ENCODE assay signal across 16 cellular contexts in genomic region chr11:34380696-34381095, GRCh38. TPM values are rescaled to one million over a fixed set of nuclear protein-coding genes. Genes with fewer than 3 reads are reported as not detected.
A peak's percentile ranks its signal among the peaks of the same experiment; 100 is the strongest.
DNase-seq lines count a peak whose midpoint lies in the region; ATAC-seq and TF ChIP-seq lines count a peak whose summit lies in the region.
"Had no signal": no experiment of that assay in that cellular context is flagged by ENCODE, and none has a peak within 500 bp of the region (broad histone marks: within the 10 kb centered on the region; RNA-seq: fewer than 3 reads in every experiment).

No MANE protein-coding gene starts in this region.

- no peak overlapping the region for H3K4me2 ChIP-seq in mesenchymal stem cell (ENCODE audit: low read length, poor library complexity, severe bottlenecking)
- H3K4me2 ChIP-seq in hepatocyte: no peak overlapping the region
- H3K4me2 ChIP-seq: neural progenitor cell had no signal

- H2AFZ ChIP-seq in mesenchymal stem cell (ENCODE audit: low read depth, low read length) (no peak overlapping the region), hepatocyte (no peak overlapping the region)
- H2AFZ ChIP-seq: neural progenitor cell had no signal

- H3K27ac ChIP-seq in mesenchymal stem cell (ENCODE audit: low read length, poor library complexity, severe bottlenecking): no peak overlapping the region
- H3K27ac ChIP-seq in hepatocyte: no peak overlapping the region
- H3K27ac ChIP-seq: esophagus squamous epithelium, neural progenitor cell had no signal

- H3K4me3 ChIP-seq in astrocyte of the spinal cord (ENCODE audit: low read depth, low read length) (no peak overlapping the region), mesenchymal stem cell (ENCODE audit: insufficient read depth in 1 of 2, low read depth in 1 of 2, low read length in 2 of 2) (no peak overlapping the region), hepatocyte (no peak overlapping the region)
- H3K4me3 ChIP-seq: esophagus squamous epithelium, neural progenitor cell had no signal

- H3K79me1 ChIP-seq in mesenchymal stem cell (replicated peaks; ENCODE audit: low read length, poor library complexity, severe bottlenecking): no peaks in the 10 kb centered on the region

- no peak for ATAC-seq in HG03354 (IDR thresholded peaks at IDR 0.05; ENCODE audit: poor library complexity, severe bottlenecking, unreplicated experiment)
- no peak for ATAC-seq in GM21390 (IDR thresholded peaks at IDR 0.05; ENCODE audit: unreplicated experiment)

- no peak overlapping the region for H4K91ac ChIP-seq in mesenchymal stem cell (ENCODE audit: low read length)

- DNase-seq in ELR (ENCODE audit: low read depth) (peak; percentile 92), LoVo (ENCODE audit: low spot score) (peak; percentile 63), astrocyte of the spinal cord (ENCODE audit: low read depth, low spot score) (peak; percentile 55), mesenchymal stem cell (peak; percentile 13), islet precursor cell (no peak), hepatocyte (ENCODE audit: low spot score) (no peak)
- DNase-seq: activated CD4-positive, alpha-beta T cell treated with anti-CD3 and anti-CD28 coated beads for 1 hour; CD8-positive, alpha-beta memory T cell; cortex of kidney; esophagus squamous epithelium; GDM1; H9; NCI-H1105 treated with DMSO at 0.1 percent for 48 hours had no signal

- H3K79me2 ChIP-seq in hepatocyte: no peaks in the 10 kb centered on the region

- 6% methylated on average over 1 of the region's 2 CpGs for whole genome bisulfite sequencing in mesenchymal stem cell
- WGBS in hepatocyte (ENCODE audit: low lambda C conversion rate, missing lambda C conversion rate): 31% methylated on average over 2 of the region's 2 CpGs

- H3K27me3 ChIP-seq in mesenchymal stem cell (ENCODE audit: control insufficient read depth in 1 of 2, insufficient read depth in 1 of 2, low read length in 2 of 2) (no peaks in the 10 kb centered on the region), hepatocyte (no peaks in the 10 kb centered on the region)
- H3K27me3 ChIP-seq: neural progenitor cell had no signal

- H2AK5ac ChIP-seq in mesenchymal stem cell (ENCODE audit: low read length, severe bottlenecking): no peak overlapping the region

- no peak overlapping the region for H2BK12ac ChIP-seq in mesenchymal stem cell (ENCODE audit: low read length in 2 of 2)

- H3K4ac ChIP-seq in mesenchymal stem cell (ENCODE audit: low read depth in 1 of 2, low read length in 2 of 2): no peak overlapping the region

- H3K14ac ChIP-seq in mesenchymal stem cell (ENCODE audit: low read length in 2 of 2): no peak overlapping the region

- no peaks in the 10 kb centered on the region for H3K9me2 ChIP-seq in hepatocyte (replicated peaks; ENCODE audit: insufficient read depth)

- no peak overlapping the region for H4K8ac ChIP-seq in mesenchymal stem cell (ENCODE audit: low read length)

- H3K9me3 ChIP-seq in mesenchymal stem cell (ENCODE audit: control insufficient read depth, low read length) (peaks cover 31% of the 10 kb centered on the region), hepatocyte (ENCODE audit: low read depth) (no peaks in the 10 kb centered on the region)

- no peak overlapping the region for H2BK5ac ChIP-seq in mesenchymal stem cell (ENCODE audit: low read depth, low read length, poor library complexity, severe bottlenecking)

- no peak overlapping the region for H3K9ac ChIP-seq in mesenchymal stem cell (ENCODE audit: low read length)
- H3K9ac ChIP-seq: neural progenitor cell had no signal

- H3K18ac ChIP-seq in mesenchymal stem cell (ENCODE audit: low read depth in 1 of 2, low read length in 2 of 2): no peak overlapping the region

- H2BK15ac ChIP-seq in mesenchymal stem cell (ENCODE audit: low read depth, poor library complexity, severe bottlenecking): no peak overlapping the region

- in situ Hi-C loops in astrocyte of the spinal cord (cut with HindIII; ENCODE audit: low sequenced_read_pairs): no loop called here

- no peaks in the 10 kb centered on the region for H4K20me1 ChIP-seq in hepatocyte (ENCODE audit: insufficient read depth, poor library complexity, severe bottlenecking)

- no peak overlapping the region for H2BK120ac ChIP-seq in mesenchymal stem cell (ENCODE audit: low read depth, low read length)

- H3K4me1 ChIP-seq in mesenchymal stem cell (ENCODE audit: control insufficient read depth, insufficient read depth, low read depth, low read length) (no peaks in the 10 kb centered on the region), hepatocyte (ENCODE audit: insufficient read depth) (no peaks in the 10 kb centered on the region)
- H3K4me1 ChIP-seq: esophagus squamous epithelium, neural progenitor cell had no signal

- no peak overlapping the region for H3K23ac ChIP-seq in mesenchymal stem cell (ENCODE audit: low read length in 2 of 2)

- H3K36me3 ChIP-seq in mesenchymal stem cell (ENCODE audit: control insufficient read depth in 1 of 2, insufficient read depth in 2 of 2, low read depth in 1 of 2, low read length in 2 of 2) (no peaks in the 10 kb centered on the region), hepatocyte (replicated peaks; ENCODE audit: insufficient read depth, low read depth) (no peaks in the 10 kb centered on the region)
- H3K36me3 ChIP-seq: esophagus squamous epithelium, neural progenitor cell had no signal

- TF ChIP-seq CTCF in astrocyte of the spinal cord (IDR thresholded peaks at IDR 0.05; ENCODE audit: low read depth, low read length): no peak
- no peak for TF ChIP-seq CTCF in hepatocyte (IDR thresholded peaks at IDR 0.05; ENCODE audit: poor library complexity)

RNA-seq across cellular contexts. Expression of gene ABTB2, which starts 22.9 kb away (rescaled TPM):
- polyA plus RNA-seq in mesenchymal stem cell (2013, experiment 1 of 2): 0.39 TPM
- 0.41 TPM for polyA plus RNA-seq in mesenchymal stem cell (2013, experiment 2 of 2)
- total RNA-seq in hepatocyte: 8.8 and 12.4 TPM in 2 replicates
- 14.3 and 16.5 TPM in 2 replicates for polyA plus RNA-seq in hepatocyte

RNA-seq across cellular contexts. Expression of gene CAT, which starts 58.0 kb away (rescaled TPM):
- not detected for polyA plus RNA-seq in mesenchymal stem cell (2013, experiment 1 of 2)
- polyA plus RNA-seq in mesenchymal stem cell (2013, experiment 2 of 2): not detected
- total RNA-seq in hepatocyte: 0.24 and 0.47 TPM in 2 replicates
- polyA plus RNA-seq in hepatocyte: not detected in 2 replicates

Comparison
In these comparisons a context has a peak if more than half of its experiments do, and no peak if none do; other contexts are left out.
1. DNase-seq: peak in ELR (single experiment), LoVo (single experiment), astrocyte of the spinal cord (single experiment) and mesenchymal stem cell (single experiment); none in islet precursor cell (single experiment) and hepatocyte (single experiment).